Comparison of ENCODE assay signal across 8 cellular contexts in genomic region chr1:9275567-9276034, GRCh38. TPM values are rescaled to one million over a fixed set of nuclear protein-coding genes. Genes with fewer than 3 reads are reported as not detected.
DNase-seq lines count a peak whose midpoint lies in the region; ATAC-seq and TF ChIP-seq lines count a peak whose summit lies in the region.

No MANE protein-coding gene starts in this region.

- intact Hi-C loops in activated CD4-positive, alpha-beta T cell treated with anti-CD3 and anti-CD28 coated beads, Interleukin-2, amount 10 ng/mL, durations not matched to agents 24 days and 14 days (cut with micrococcal nuclease): loop anchor here (2.0 kb wide), 1 partner anchor 17 kb away; the partner anchor contains the start of gene SPSB1

- peak overlapping the region; percentile 2 for H3K27ac Mint-ChIP-seq in activated CD4-positive, alpha-beta T cell treated with anti-CD3 and anti-CD28 coated beads, Interleukin-2, amount 10 ng/mL, durations not matched to agents 24 days and 14 days

- H3K27ac ChIP-seq in MM.1S (ENCODE audit: low read length): peak overlapping the region; percentile 82

- DNase-seq in DMS53 (lab: John Stamatoyannopoulos, UW) (peak; percentile 97), MM.1S (peak; percentile 96), epidermal melanocyte (ENCODE audit: insufficient read length, low spot score) (peak; percentile 65), cerebellum (ENCODE audit: low spot score) (no peak), occipital lobe (lab: John Stamatoyannopoulos, UW) (no peak)
- peak; percentile 86 for DNase-seq in activated CD4-positive, alpha-beta T cell treated with anti-CD3 and anti-CD28 coated beads, Interleukin-2, amount 10 ng/mL, durations not matched to agents 24 days and 14 days
- peak; percentile 62 to 74 for DNase-seq in stimulated activated CD4-positive, alpha-beta T cell treated with anti-CD3 and anti-CD28 coated beads, Interleukin-12 subunit alpha, Interleukin-12 subunit beta, amount 100 ng/mL, for 24 hours (ENCODE audit: low read depth in 2 of 2)

- H3K9me3 ChIP-seq in MM.1S (replicated peaks; ENCODE audit: insufficient read depth, low read length): no peaks in the 10 kb centered on the region

- peak overlapping the region; percentile 20 for H3K4me3 Mint-ChIP-seq in activated CD4-positive, alpha-beta T cell treated with anti-CD3 and anti-CD28 coated beads, Interleukin-2, amount 10 ng/mL, durations not matched to agents 24 days and 14 days

- peaks cover 31% of the 10 kb centered on the region for H3K4me1 Mint-ChIP-seq in activated CD4-positive, alpha-beta T cell treated with anti-CD3 and anti-CD28 coated beads, Interleukin-2, amount 10 ng/mL, durations not matched to agents 24 days and 14 days

- no peaks in the 10 kb centered on the region for H4K20me1 ChIP-seq in MM.1S (ENCODE audit: insufficient read depth, low read length)

- H3K4me2 ChIP-seq in MM.1S (ENCODE audit: low read depth, low read length): peak overlapping the region; percentile 64

- H3K36me3 ChIP-seq in MM.1S (replicated peaks; ENCODE audit: insufficient read depth, low read length): no peaks in the 10 kb centered on the region

- no peaks in the 10 kb centered on the region for H3K79me2 ChIP-seq in MM.1S (ENCODE audit: low read length)

- H3K27me3 Mint-ChIP-seq in activated CD4-positive, alpha-beta T cell treated with anti-CD3 and anti-CD28 coated beads, Interleukin-2, amount 10 ng/mL, durations not matched to agents 24 days and 14 days: no peaks in the 10 kb centered on the region

- no peaks in the 10 kb centered on the region for H3K27me3 ChIP-seq in MM.1S (replicated peaks; ENCODE audit: insufficient read depth, low read length)

- no peaks in the 10 kb centered on the region for H3K9me2 ChIP-seq in MM.1S (replicated peaks; ENCODE audit: insufficient read depth, low read length)

- no peak overlapping the region for H3K4me3 ChIP-seq in MM.1S (ENCODE audit: low read length)

- ATAC-seq in GM21723 (IDR thresholded peaks at IDR 0.05; ENCODE audit: unreplicated experiment): peak; percentile 93

- no peak for TF ChIP-seq CTCF in MM.1S (IDR thresholded peaks at IDR 0.05; ENCODE audit: low read length)

- peaks cover 16% of the 10 kb centered on the region for H3K4me1 ChIP-seq in MM.1S (ENCODE audit: low read length)

- peaks cover 7% of the 10 kb centered on the region; the same call in 1 of the 2 replicates for H3F3A ChIP-seq in MM.1S (ENCODE audit: insufficient read depth, low read length)

- no peaks in the 10 kb centered on the region for H3K9me3 Mint-ChIP-seq in activated CD4-positive, alpha-beta T cell treated with anti-CD3 and anti-CD28 coated beads, Interleukin-2, amount 10 ng/mL, durations not matched to agents 24 days and 14 days

- no peaks in the 10 kb centered on the region for H3K36me3 Mint-ChIP-seq in activated CD4-positive, alpha-beta T cell treated with anti-CD3 and anti-CD28 coated beads, Interleukin-2, amount 10 ng/mL, durations not matched to agents 24 days and 14 days (ENCODE audit: low read depth)

- H3K9ac ChIP-seq in MM.1S (ENCODE audit: low read length): peak overlapping the region; percentile 47; the same call in 1 of the 2 replicates

- peak overlapping the region; percentile 17; the same call in 1 of the 2 replicates for H2AFZ ChIP-seq in MM.1S (ENCODE audit: low read length)

RNA-seq across cellular contexts. Expression of gene SPSB1, which starts 17.1 kb away (rescaled TPM):
- total RNA-seq in activated CD4-positive, alpha-beta T cell treated with anti-CD3 and anti-CD28 coated beads, Interleukin-2, amount 10 ng/mL, durations not matched to agents 24 days and 14 days: 4.8 and 6.2 TPM in 2 replicates
- 1.6 TPM for total RNA-seq in cerebellum
- 2.3 TPM for total RNA-seq in occipital lobe

RNA-seq across cellular contexts. Expression of gene H6PD, which starts 41.0 kb away (rescaled TPM):
- 17.4 and 17.7 TPM in 2 replicates for total RNA-seq in activated CD4-positive, alpha-beta T cell treated with anti-CD3 and anti-CD28 coated beads, Interleukin-2, amount 10 ng/mL, durations not matched to agents 24 days and 14 days
- total RNA-seq in cerebellum: 10.1 TPM
- 6.2 TPM for total RNA-seq in occipital lobe

Comparison
In these comparisons a context has a peak if more than half of its experiments do, and no peak if none do; other contexts are left out.
1. DNase-seq: peak in DMS53 (single experiment), MM.1S (single experiment), activated CD4-positive, alpha-beta T cell treated with anti-CD3 and anti-CD28 coated beads, Interleukin-2, amount 10 ng/mL, durations not matched to agents 24 days and 14 days (single experiment), epidermal melanocyte (single experiment) and stimulated activated CD4-positive, alpha-beta T cell treated with anti-CD3 and anti-CD28 coated beads, Interleukin-12 subunit alpha, Interleukin-12 subunit beta, amount 100 ng/mL, for 24 hours (2 of 2); none in cerebellum (single experiment) and occipital lobe (single experiment).